8 cellular contexts compared by ENCODE assay signal in the genomic region with DNA sequence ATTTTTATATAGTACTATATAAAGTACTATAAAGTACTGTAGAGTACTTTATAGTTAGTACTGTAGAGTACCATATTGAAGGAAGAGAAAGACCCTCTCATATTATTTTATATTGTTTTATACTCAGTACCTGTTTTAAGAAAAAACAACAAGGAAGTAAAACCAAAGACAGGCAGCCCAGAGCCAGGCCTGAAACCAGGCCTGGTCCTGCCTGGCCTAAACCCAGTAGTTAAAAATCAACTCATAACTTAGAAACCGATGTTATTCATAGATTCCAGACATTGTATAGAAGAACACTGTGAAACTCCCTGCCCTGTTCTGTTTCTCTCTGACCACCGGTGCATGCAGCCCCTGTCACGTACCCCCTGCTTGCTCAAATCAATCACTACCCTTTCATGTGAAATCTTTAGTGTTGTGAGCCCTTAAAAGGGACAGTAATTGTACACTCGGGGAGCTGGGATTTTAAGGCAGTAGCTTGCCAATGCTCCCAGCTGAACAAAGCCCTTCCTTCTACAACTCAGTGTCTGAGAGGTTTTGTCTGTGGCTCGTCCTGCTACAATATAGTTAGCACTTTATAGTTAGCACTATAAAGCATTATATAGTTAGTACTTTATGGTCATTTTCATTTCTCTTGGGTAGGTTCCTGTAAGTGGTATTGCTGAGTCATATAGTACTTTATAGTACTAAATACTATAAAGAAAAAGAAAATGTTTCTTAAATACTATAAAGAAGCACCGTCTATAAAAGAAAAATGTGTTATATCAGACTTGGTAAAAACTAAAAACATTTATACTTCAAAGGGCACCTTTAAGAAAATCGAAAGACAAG.
DNase-seq lines count a peak whose midpoint lies in the region; ATAC-seq, FAIRE-seq and TF ChIP-seq lines count a peak whose summit lies in the region.
"Not testable (repeated sequence)": the region's sequence is repeated elsewhere in the genome, so short reads cannot be mapped to it uniquely, and the experiment has no call there.

No MANE protein-coding gene starts in this region.

- peak; percentile 49 for FAIRE-seq in GM18507 (lab: Jason Lieb, UNC)

- peak; percentile 54 for ATAC-seq in GM19372 (IDR thresholded peaks at IDR 0.05; ENCODE audit: low read depth, unreplicated experiment)
- ATAC-seq in GM21619 (IDR thresholded peaks at IDR 0.05; ENCODE audit: unreplicated experiment): peak; percentile 70
- peak; percentile 72 for ATAC-seq in HG02884 (IDR thresholded peaks at IDR 0.05; ENCODE audit: unreplicated experiment)
- ATAC-seq in HG03196 (IDR thresholded peaks at IDR 0.05; ENCODE audit: unreplicated experiment): peak; percentile 67

- H3K4me3 ChIP-seq in epithelial cell of proximal tubule (ENCODE audit: low read depth, low read length): not testable (repeated sequence)

- not testable (repeated sequence) for TF ChIP-seq CTCF in epithelial cell of proximal tubule (conservative IDR thresholded peaks at IDR 0.05; ENCODE audit: low read depth, low read length)

- DNase-seq in GM18507 (ENCODE audit: extremely low spot score, insufficient read length, low read depth): not testable (repeated sequence)
- peak; percentile 8 for DNase-seq in NCI-H345 (lab: John Stamatoyannopoulos, UW)
- DNase-seq in epithelial cell of proximal tubule (ENCODE audit: low read depth): peak; percentile 29
- DNase-seq in pons (ENCODE audit: low spot score): peak; percentile 2
